Comparison of ENCODE assay signal across 2 cellular contexts in the genomic region with DNA sequence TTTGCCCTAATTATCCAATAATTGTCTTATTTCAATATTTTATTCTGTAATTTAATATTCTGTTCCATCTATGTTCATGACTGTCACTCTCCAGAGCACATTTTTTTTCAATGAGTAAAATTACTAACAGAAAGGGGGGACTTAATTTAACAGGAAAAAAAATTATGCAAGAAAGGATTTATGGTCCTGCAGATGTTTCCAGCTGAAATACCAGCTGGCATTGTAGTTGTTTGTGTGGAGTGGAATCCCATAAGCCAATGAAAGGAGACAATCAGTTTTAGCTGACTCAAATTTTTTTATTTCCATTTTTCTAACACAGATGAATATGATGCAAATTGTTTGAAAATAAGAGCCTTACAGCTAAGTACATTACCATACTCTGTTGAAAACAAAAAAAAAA.
TF ChIP-seq lines count a peak whose summit lies in the region.

No MANE protein-coding gene starts in this region.

TF ChIP-seq in SK-N-SH, 30 proteins besides CTCF, POLR2A, EP300 and RAD21 (continued from another document):
- TF ChIP-seq USF2 (IDR thresholded peaks at IDR 0.05; ENCODE audit: borderline replicate concordance, low read depth, low read length), result no peak
- no peak for TF ChIP-seq MEF2A (IDR thresholded peaks at IDR 0.05; ENCODE audit: borderline replicate concordance, low read depth)
- TF ChIP-seq RXRA (IDR thresholded peaks at IDR 0.05; ENCODE audit: borderline replicate concordance, low read depth), result no peak

TF ChIP-seq in SK-N-SH treated with all-trans-retinoic acid at 6 μM for 48 hours, 23 proteins besides CTCF, POLR2A, EP300 and RAD21 (continued from another document):
- TF ChIP-seq, protein P1, sequence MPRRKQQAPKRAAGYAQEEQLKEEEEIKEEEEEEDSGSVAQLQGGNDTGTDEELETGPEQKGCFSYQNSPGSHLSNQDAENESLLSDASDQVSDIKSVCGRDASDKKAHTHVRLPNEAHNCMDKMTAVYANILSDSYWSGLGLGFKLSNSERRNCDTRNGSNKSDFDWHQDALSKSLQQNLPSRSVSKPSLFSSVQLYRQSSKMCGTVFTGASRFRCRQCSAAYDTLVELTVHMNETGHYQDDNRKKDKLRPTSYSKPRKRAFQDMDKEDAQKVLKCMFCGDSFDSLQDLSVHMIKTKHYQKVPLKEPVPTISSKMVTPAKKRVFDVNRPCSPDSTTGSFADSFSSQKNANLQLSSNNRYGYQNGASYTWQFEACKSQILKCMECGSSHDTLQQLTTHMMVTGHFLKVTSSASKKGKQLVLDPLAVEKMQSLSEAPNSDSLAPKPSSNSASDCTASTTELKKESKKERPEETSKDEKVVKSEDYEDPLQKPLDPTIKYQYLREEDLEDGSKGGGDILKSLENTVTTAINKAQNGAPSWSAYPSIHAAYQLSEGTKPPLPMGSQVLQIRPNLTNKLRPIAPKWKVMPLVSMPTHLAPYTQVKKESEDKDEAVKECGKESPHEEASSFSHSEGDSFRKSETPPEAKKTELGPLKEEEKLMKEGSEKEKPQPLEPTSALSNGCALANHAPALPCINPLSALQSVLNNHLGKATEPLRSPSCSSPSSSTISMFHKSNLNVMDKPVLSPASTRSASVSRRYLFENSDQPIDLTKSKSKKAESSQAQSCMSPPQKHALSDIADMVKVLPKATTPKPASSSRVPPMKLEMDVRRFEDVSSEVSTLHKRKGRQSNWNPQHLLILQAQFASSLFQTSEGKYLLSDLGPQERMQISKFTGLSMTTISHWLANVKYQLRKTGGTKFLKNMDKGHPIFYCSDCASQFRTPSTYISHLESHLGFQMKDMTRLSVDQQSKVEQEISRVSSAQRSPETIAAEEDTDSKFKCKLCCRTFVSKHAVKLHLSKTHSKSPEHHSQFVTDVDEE (CRISPR knock-in tag; IDR thresholded peaks at IDR 0.05), result no peak
